16 cellular contexts compared by ENCODE assay signal in the genomic region with DNA sequence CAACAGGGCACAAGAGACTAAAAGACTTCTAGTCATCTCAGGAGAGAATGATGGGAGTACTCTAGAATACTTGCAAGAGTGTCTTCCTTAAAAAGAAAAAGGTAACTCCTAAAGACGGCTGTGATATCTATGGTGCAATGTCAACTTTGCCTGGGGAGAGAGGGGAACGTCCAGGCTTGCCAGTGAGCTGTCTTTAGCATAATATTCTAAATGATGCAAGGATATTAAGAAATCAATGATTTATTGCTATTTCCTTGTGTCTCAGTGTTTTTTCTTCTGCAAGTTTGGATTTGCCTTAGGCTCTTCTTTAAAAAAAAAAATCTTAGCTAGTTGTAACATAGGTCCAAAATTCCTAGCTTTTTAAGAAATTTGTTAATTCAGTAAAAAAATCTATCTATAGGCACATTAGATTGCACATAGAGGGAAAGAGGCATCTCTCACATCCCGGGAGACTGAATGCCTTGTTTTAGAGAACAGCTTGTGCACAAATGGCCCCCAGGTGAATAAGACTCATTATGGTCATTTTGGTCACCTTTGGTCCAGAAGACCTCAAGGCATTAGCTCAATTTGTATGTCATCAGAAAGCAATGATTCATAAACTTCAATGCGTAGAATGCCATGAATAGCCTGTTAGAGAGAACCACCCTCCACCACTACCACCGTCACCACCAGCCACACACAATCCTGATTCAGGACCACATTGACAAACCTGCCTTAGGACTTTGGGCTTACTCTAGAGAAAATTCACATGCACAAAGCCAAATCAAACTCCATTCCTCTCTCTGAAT.
"Had no signal": no experiment of that assay in that cellular context is flagged by ENCODE, and none has a peak within 500 bp of the region (broad histone marks: within the 10 kb centered on the region; RNA-seq: fewer than 3 reads in every experiment).

No MANE protein-coding gene starts in this region.

- DNase-seq: activated B cell treated with CpG ODN at 0.5 μM for 24 hours; activated CD4-positive, alpha-beta T cell treated with anti-CD3 and anti-CD28 coated beads, Interleukin-2, amount 10 ng/mL, durations not matched to agents 24 days and 14 days; activated CD8-positive, alpha-beta memory T cell treated with anti-CD3 and anti-CD28 coated beads, Interleukin-2, amount 50 U/mL, for 4 hours; activated CD8-positive, alpha-beta T cell treated with anti-CD3 and anti-CD28 coated beads, Interleukin-2, amount 10 ng/mL, durations not matched to agents 7 days and 5 days; activated gamma-delta T cell treated with Interleukin-2 at 50 U/mL for 16 hours; activated naive CD8-positive, alpha-beta T cell treated with anti-CD3 and anti-CD28 coated beads for 36 hours; effector CD8-positive, alpha-beta T cell; gastrocnemius medialis; heart left ventricle; ovary; stimulated activated CD4-positive, alpha-beta T cell treated with anti-CD3 and anti-CD28 coated beads, Interleukin-4, amount 100 ng/mL, for 24 hours; stimulated activated naive CD4-positive, alpha-beta T cell treated with Interleukin-2 at 50 U/mL for 16 hours; substantia nigra had no signal

- H3K9me3 ChIP-seq: gastrocnemius medialis, heart left ventricle, ovary, tibial nerve had no signal

- H3K36me3 ChIP-seq: gastrocnemius medialis, heart left ventricle, ovary, tibial nerve had no signal

- H3K27me3 ChIP-seq: gastrocnemius medialis, heart left ventricle, ovary, tibial nerve had no signal

- H3K9me3 Mint-ChIP-seq: activated B cell treated with CpG ODN at 0.5 μM for 24 hours; activated CD4-positive, alpha-beta T cell treated with anti-CD3 and anti-CD28 coated beads, Interleukin-2, amount 10 ng/mL, durations not matched to agents 24 days and 14 days; activated naive CD8-positive, alpha-beta T cell treated with anti-CD3 and anti-CD28 coated beads for 36 hours; brain; T-helper 2 cell treated with Interferon-gamma antibody and Interleukin-4, amounts not matched to agents 5 μg/mL and 100 μg/mL, for 36 hours had no signal

- H3K36me3 Mint-ChIP-seq: activated naive CD8-positive, alpha-beta T cell treated with anti-CD3 and anti-CD28 coated beads for 36 hours; brain had no signal

- H3K27ac Mint-ChIP-seq: activated B cell treated with CpG ODN at 0.5 μM for 24 hours; activated CD4-positive, alpha-beta T cell treated with anti-CD3 and anti-CD28 coated beads, Interleukin-2, amount 10 ng/mL, durations not matched to agents 24 days and 14 days; activated CD8-positive, alpha-beta T cell treated with anti-CD3 and anti-CD28 coated beads, Interleukin-2, amount 10 ng/mL, durations not matched to agents 7 days and 5 days; activated naive CD8-positive, alpha-beta T cell treated with anti-CD3 and anti-CD28 coated beads for 36 hours; brain; T-helper 2 cell treated with Interferon-gamma antibody and Interleukin-4, amounts not matched to agents 5 μg/mL and 100 μg/mL, for 36 hours had no signal

- H3K4me1 Mint-ChIP-seq: activated B cell treated with CpG ODN at 0.5 μM for 24 hours; activated CD4-positive, alpha-beta T cell treated with anti-CD3 and anti-CD28 coated beads, Interleukin-2, amount 10 ng/mL, durations not matched to agents 24 days and 14 days; activated naive CD8-positive, alpha-beta T cell treated with anti-CD3 and anti-CD28 coated beads for 36 hours had no signal

- H3K4me3 ChIP-seq: gastrocnemius medialis, heart left ventricle, ovary, tibial nerve had no signal

- H3K4me3 Mint-ChIP-seq: activated B cell treated with CpG ODN at 0.5 μM for 24 hours; activated CD4-positive, alpha-beta T cell treated with anti-CD3 and anti-CD28 coated beads, Interleukin-2, amount 10 ng/mL, durations not matched to agents 24 days and 14 days; activated CD8-positive, alpha-beta T cell treated with anti-CD3 and anti-CD28 coated beads, Interleukin-2, amount 10 ng/mL, durations not matched to agents 7 days and 5 days; activated naive CD8-positive, alpha-beta T cell treated with anti-CD3 and anti-CD28 coated beads for 36 hours; brain; T-helper 2 cell treated with Interferon-gamma antibody and Interleukin-4, amounts not matched to agents 5 μg/mL and 100 μg/mL, for 36 hours had no signal

- H3K27ac ChIP-seq: gastrocnemius medialis, ovary, tibial nerve had no signal

- H3K27me3 Mint-ChIP-seq: brain had no signal

- ATAC-seq: activated CD8-positive, alpha-beta T cell treated with anti-CD3 and anti-CD28 coated beads, Interleukin-2, amount 10 ng/mL, durations not matched to agents 7 days and 5 days; gastrocnemius medialis; heart left ventricle had no signal
